22 cellular contexts compared by ENCODE assay signal in genomic region chr14:69586420-69586819, GRCh38. TPM values are rescaled to one million over a fixed set of nuclear protein-coding genes. Genes with fewer than 3 reads are reported as not detected.
DNase-seq lines count a peak whose midpoint lies in the region; ATAC-seq and TF ChIP-seq lines count a peak whose summit lies in the region.
"Had no signal": no experiment of that assay in that cellular context is flagged by ENCODE, and none has a peak within 500 bp of the region (broad histone marks: within the 10 kb centered on the region; RNA-seq: fewer than 3 reads in every experiment).

No MANE protein-coding gene starts in this region.

- DNase-seq in AG10803 (ENCODE audit: low read depth) (peak; percentile 74), GM03348 (ENCODE audit: low spot score) (peak; percentile 49), endothelial cell (ENCODE audit: low spot score) (no peak), glutamatergic neuron (no peak), NCI-H1694 (lab: John Stamatoyannopoulos, UW) (no peak), foreskin melanocyte (no peak)
- DNase-seq: DMS79 treated with DMSO at 0.1 percent for 48 hours; H9; IMR-90; Kasumi-1; MG63; NCI-H1048; NCI-H1436 treated with DMSO at 0.1 percent for 48 hours; NCI-H2081; NCI-H748 treated with DMSO at 0.1 percent for 48 hours; NK-92 treated with Interleukin-12 subunit alpha and Interleukin-12 subunit beta, amount 100 ng/mL, for 24 hours; Peyer's patch had no signal

- H3K9me3 Mint-ChIP-seq in endothelial cell (ENCODE audit: unreplicated experiment) (no peaks in the 10 kb centered on the region), glutamatergic neuron (ENCODE audit: unreplicated experiment) (peaks cover 3% of the 10 kb centered on the region)
- H3K9me3 Mint-ChIP-seq: H9 had no signal

- TF ChIP-seq CTCF in AG10803 (conservative IDR thresholded peaks at IDR 0.05; ENCODE audit: low read length), result no peak
- no peak for TF ChIP-seq CTCF in endothelial cell (IDR thresholded peaks at IDR 0.05; ENCODE audit: unreplicated experiment)
- no peak for TF ChIP-seq CTCF in glutamatergic neuron (IDR thresholded peaks at IDR 0.05; ENCODE audit: partially characterized antibody, unreplicated experiment)

- ATAC-seq in HG03571 (IDR thresholded peaks at IDR 0.05; ENCODE audit: unreplicated experiment) (no peak), HG03432 (IDR thresholded peaks at IDR 0.05; ENCODE audit: unreplicated experiment) (no peak)
- ATAC-seq: A549 had no signal

- H3K36me3 Mint-ChIP-seq in endothelial cell (ENCODE audit: low read depth, unreplicated experiment) (no peaks in the 10 kb centered on the region), glutamatergic neuron (ENCODE audit: unreplicated experiment) (no peaks in the 10 kb centered on the region)
- H3K36me3 Mint-ChIP-seq: CD14-positive monocyte had no signal

- H3K27me3 Mint-ChIP-seq in endothelial cell (ENCODE audit: unreplicated experiment) (peaks cover 1% of the 10 kb centered on the region), glutamatergic neuron (ENCODE audit: unreplicated experiment) (peaks cover 2% of the 10 kb centered on the region)

- H3K4me1 Mint-ChIP-seq in endothelial cell (ENCODE audit: unreplicated experiment), result peaks cover 31% of the 10 kb centered on the region
- peaks cover 15% of the 10 kb centered on the region for H3K4me1 Mint-ChIP-seq in glutamatergic neuron (ENCODE audit: low read depth, unreplicated experiment)
- H3K4me1 Mint-ChIP-seq: H9 had no signal

- H3K4me3 Mint-ChIP-seq in endothelial cell (ENCODE audit: unreplicated experiment) (no peak overlapping the region), glutamatergic neuron (ENCODE audit: unreplicated experiment) (no peak overlapping the region)
- H3K4me3 Mint-ChIP-seq: CD14-positive monocyte, H9 had no signal

- peak overlapping the region; percentile 54 for H3K27ac Mint-ChIP-seq in endothelial cell (ENCODE audit: unreplicated experiment)
- H3K27ac Mint-ChIP-seq in glutamatergic neuron (ENCODE audit: unreplicated experiment), result peak overlapping the region; percentile 38

- H3K4me3 ChIP-seq in AG10803 (ENCODE audit: low read length), result no peak overlapping the region
- H3K4me3 ChIP-seq: A549, MG63, Peyer's patch had no signal

RNA-seq across cellular contexts. Expression of gene CCDC177, which starts 11.7 kb away (rescaled TPM):
- total RNA-seq in endothelial cell (ENCODE audit: unreplicated experiment) (not detected), glutamatergic neuron (ENCODE audit: unreplicated experiment) (7.8 TPM)
- total RNA-seq: IMR-90, NCI-H460, Peyer's patch had no signal

RNA-seq across cellular contexts. Expression of gene SUSD6, which starts 25.0 kb away (rescaled TPM):
- total RNA-seq in endothelial cell (ENCODE audit: unreplicated experiment) (71.5 TPM), glutamatergic neuron (ENCODE audit: unreplicated experiment) (106 TPM)

Comparison
In these comparisons a context has a peak if more than half of its experiments do, and no peak if none do; other contexts are left out.
1. DNase-seq: peak in AG10803 (single experiment) and GM03348 (single experiment); none in endothelial cell (single experiment), glutamatergic neuron (single experiment), NCI-H1694 (single experiment) and foreskin melanocyte (single experiment).